In genomic region chr19:18862976-18863842, GRCh38 we compare ENCODE assay signal across 1 cellular context.
TF ChIP-seq lines count a peak whose summit lies in the region.

No MANE protein-coding gene starts in this region.

TF ChIP-seq in GM12878, 131 proteins besides CTCF, POLR2A, EP300 and RAD21:
- TF ChIP-seq EZH2 (IDR thresholded peaks at IDR 0.05; ENCODE audit: borderline replicate concordance, control insufficient read depth, low read depth, low read length) (no peak), NR2C2 (IDR thresholded peaks at IDR 0.05; ENCODE audit: borderline replicate concordance, control insufficient read depth, insufficient read length, low read depth) (no peak), ZNF217 (IDR thresholded peaks at IDR 0.05) (no peak), HDAC2 (IDR thresholded peaks at IDR 0.05) (no peak), POLR2AphosphoS5 (IDR thresholded peaks at IDR 0.05; ENCODE audit: low read length) (no peak), NFXL1 (IDR thresholded peaks at IDR 0.05; ENCODE audit: borderline replicate concordance) (no peak)
